ENCODE assay signal across 8 cellular contexts in genomic region chr12:9446883-9447761, GRCh38.
DNase-seq lines count a peak whose midpoint lies in the region; ATAC-seq and TF ChIP-seq lines count a peak whose summit lies in the region.
"Not testable (repeated sequence)": the region's sequence is repeated elsewhere in the genome, so short reads cannot be mapped to it uniquely, and the experiment has no call there.

No MANE protein-coding gene starts in this region.

- not testable (repeated sequence) for H3K27me3 ChIP-seq in PC-9 (ENCODE audit: insufficient read depth, low read depth); stomach

- H4K20me1 ChIP-seq in PC-9 (ENCODE audit: insufficient read depth) = not testable (repeated sequence)

- H3K36me3 Mint-ChIP-seq in activated naive CD8-positive, alpha-beta T cell treated with anti-CD3 and anti-CD28 coated beads, Interleukin-2, amount 10 ng/mL, durations not matched to agents 7 days and 5 days; naive B cell: not testable (repeated sequence)

- not testable (repeated sequence) for TF ChIP-seq CTCF in GM12864 (IDR thresholded peaks at IDR 0.05; ENCODE audit: low read depth, low read length, missing control alignments); PC-9 (conservative IDR thresholded peaks at IDR 0.05); foreskin fibroblast (IDR thresholded peaks at IDR 0.05; ENCODE audit: low read depth, low read length); stomach (IDR thresholded peaks at IDR 0.05)

- WGBS in stomach, 5 donors = 16 to 39% (median 20%) methylated on average over 15 to 17 of the region's 20 CpGs

- H3F3A ChIP-seq in PC-9 (ENCODE audit: insufficient read depth, low read depth) = not testable (repeated sequence)

- H3K4me1 ChIP-seq in PC-9 (replicated peaks; ENCODE audit: insufficient read depth) = not testable (repeated sequence)
- peaks cover 0 to 15% (median 10%) of the 10 kb centered on the region in 4 donors for H3K4me1 ChIP-seq in stomach

- H3K4me3 Mint-ChIP-seq in activated naive CD8-positive, alpha-beta T cell treated with anti-CD3 and anti-CD28 coated beads, Interleukin-2, amount 10 ng/mL, durations not matched to agents 7 days and 5 days = peak overlapping the region; percentile 91
- peak overlapping the region; percentile 93 to 99 (median 99) for H3K4me3 Mint-ChIP-seq in naive B cell

- not testable (repeated sequence) for DNase-seq in GM12864 (ENCODE audit: low read depth); PC-9; activated naive CD8-positive, alpha-beta T cell treated with anti-CD3 and anti-CD28 coated beads, Interleukin-2, amount 10 ng/mL, durations not matched to agents 7 days and 5 days; foreskin fibroblast; naive B cell; stomach

- H3K4me3 ChIP-seq in GM12864 (ENCODE audit: low read depth, low read length) = peak overlapping the region; percentile 74
- peak overlapping the region; percentile 50; the same call in 1 of the 2 replicates for H3K4me3 ChIP-seq in PC-9
- H3K4me3 ChIP-seq in foreskin fibroblast (ENCODE audit: low read depth in 1 of 2, low read length in 2 of 2) = peak overlapping the region; percentile 73 to 80
- peak overlapping the region; percentile 9 to 71 (median 59) for H3K4me3 ChIP-seq in stomach

- peak overlapping the region; percentile 67 for H3K4me2 ChIP-seq in PC-9

- not testable (repeated sequence) for H3K9me3 Mint-ChIP-seq in activated naive CD8-positive, alpha-beta T cell treated with anti-CD3 and anti-CD28 coated beads, Interleukin-2, amount 10 ng/mL, durations not matched to agents 7 days and 5 days; naive B cell

- not testable (repeated sequence) for BruUV-seq in PC-9 (replicated peaks; lab: Mats Ljungman, UMichigan)

- intact Hi-C loops in PC-9 (cut with micrococcal nuclease; ENCODE audit: unreplicated experiment); stomach (cut with DNase I; ENCODE audit: low total_unique reads): not testable (repeated sequence)

- not testable (repeated sequence) for H3K27ac ChIP-seq in PC-9
- H3K27ac ChIP-seq in stomach = peak overlapping the region in 2 of 5 donors; percentile 64 to 73

- TF ChIP-seq EP300 in stomach (IDR thresholded peaks at IDR 0.05) = not testable (repeated sequence)

- peak; percentile 19 for ATAC-seq in GM21576 (IDR thresholded peaks at IDR 0.05; ENCODE audit: unreplicated experiment)
- ATAC-seq in HG03135 (IDR thresholded peaks at IDR 0.05; ENCODE audit: unreplicated experiment) = peak; percentile 31
- ATAC-seq in activated naive CD8-positive, alpha-beta T cell treated with anti-CD3 and anti-CD28 coated beads, Interleukin-2, amount 10 ng/mL, durations not matched to agents 7 days and 5 days (ENCODE audit: low read depth) = peak; percentile 8
- ATAC-seq in naive B cell (ENCODE audit: low read depth in 2 of 2) = peak; percentile 6 to 14

- CTCF ChIA-PET in PC-9 (lab: Charles Lee) = not testable (repeated sequence)

- not testable (repeated sequence) for H2AFZ ChIP-seq in PC-9

- H3K79me2 ChIP-seq in PC-9 (ENCODE audit: low read depth) = not testable (repeated sequence)

- peak overlapping the region; percentile 68 for H3K27ac Mint-ChIP-seq in activated naive CD8-positive, alpha-beta T cell treated with anti-CD3 and anti-CD28 coated beads, Interleukin-2, amount 10 ng/mL, durations not matched to agents 7 days and 5 days
- peak overlapping the region in 2 of 6 donors; percentile 53 to 95 for H3K27ac Mint-ChIP-seq in naive B cell

- POLR2A ChIA-PET in PC-9 (lab: Charles Lee; ENCODE audit: unreplicated experiment); activated naive CD8-positive, alpha-beta T cell treated with anti-CD3 and anti-CD28 coated beads, Interleukin-2, amount 10 ng/mL, durations not matched to agents 7 days and 5 days (lab: Charles Lee): not testable (repeated sequence)

- peaks cover 19% of the 10 kb centered on the region for H3K4me1 Mint-ChIP-seq in activated naive CD8-positive, alpha-beta T cell treated with anti-CD3 and anti-CD28 coated beads, Interleukin-2, amount 10 ng/mL, durations not matched to agents 7 days and 5 days
- H3K4me1 Mint-ChIP-seq in naive B cell = peaks cover 12 to 17% (median 13%) of the 10 kb centered on the region in 3 donors

- H3K27me3 Mint-ChIP-seq in activated naive CD8-positive, alpha-beta T cell treated with anti-CD3 and anti-CD28 coated beads, Interleukin-2, amount 10 ng/mL, durations not matched to agents 7 days and 5 days; naive B cell: not testable (repeated sequence)

- H3K9me3 ChIP-seq in PC-9 (ENCODE audit: insufficient read depth, low read depth); stomach: not testable (repeated sequence)

- not testable (repeated sequence) for H3K9me2 ChIP-seq in PC-9 (ENCODE audit: insufficient read depth)

- not testable (repeated sequence) for TF ChIP-seq POLR2A in stomach (IDR thresholded peaks at IDR 0.05)

- H3K36me3 ChIP-seq in PC-9 (ENCODE audit: low read depth); stomach: not testable (repeated sequence)
